ENCODE assay signal across 11 cellular contexts in the genomic region with DNA sequence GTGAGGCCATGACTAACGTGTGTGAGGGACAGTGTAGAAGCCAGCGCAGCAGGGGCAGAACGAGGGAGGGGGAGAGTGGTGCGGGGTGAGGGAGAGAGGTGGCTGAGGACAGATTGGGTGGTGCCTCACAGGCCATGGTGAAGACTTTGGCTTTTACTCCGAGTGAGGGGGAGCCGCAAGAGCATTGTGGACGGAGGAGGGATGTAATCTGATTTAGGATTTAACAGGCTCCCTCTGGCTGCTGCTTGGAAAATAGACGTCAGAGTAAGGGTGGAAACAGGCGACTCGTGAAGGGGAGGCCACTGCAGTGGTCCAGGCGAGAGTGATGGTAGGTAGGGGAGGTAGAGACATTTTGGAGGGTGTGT. TPM values are rescaled to one million over a fixed set of nuclear protein-coding genes. Genes with fewer than 3 reads are reported as not detected.
DNase-seq lines count a peak whose midpoint lies in the region; ATAC-seq and TF ChIP-seq lines count a peak whose summit lies in the region.
"Had no signal": no experiment of that assay in that cellular context is flagged by ENCODE, and none has a peak within 500 bp of the region (broad histone marks: within the 10 kb centered on the region; RNA-seq: fewer than 3 reads in every experiment).

No MANE protein-coding gene starts in this region.

- DNase-seq in NCI-H526 (lab: John Stamatoyannopoulos, UW) (peak; percentile 9 to 37), NCI-H526 treated with DMSO at 0.1 percent for 48 hours (lab: John Stamatoyannopoulos, UW) (no peak), RKO (ENCODE audit: low spot score) (peak; percentile 50), Right ventricle myocardium superior (no peak), smooth muscle cell (lab: John Stamatoyannopoulos, UW; ENCODE audit: unreplicated experiment) (no peak), MG63 (no peak), GF-D8 (lab: John Stamatoyannopoulos, UW) (no peak), middle frontal gyrus (ENCODE audit: extremely low spot score, low spot score) (no peak)
- DNase-seq: activated B cell treated with CpG ODN at 0.5 μM for 24 hours, Karpas-422 had no signal

- no peaks in the 10 kb centered on the region for H4K20me1 ChIP-seq in smooth muscle cell (ENCODE audit: low read depth)

- ATAC-seq in Right ventricle myocardium superior (ENCODE audit: poor library complexity), result peak; percentile 70

- H2AFZ ChIP-seq in smooth muscle cell (ENCODE audit: low read depth), result no peak overlapping the region

- peak overlapping the region; percentile 57 for H3K4me2 ChIP-seq in smooth muscle cell
- H3K4me2 ChIP-seq: BLaER1 had no signal

- H3K9me3 ChIP-seq in smooth muscle cell (replicated peaks; ENCODE audit: low read depth), result no peaks in the 10 kb centered on the region
- no peaks in the 10 kb centered on the region for H3K9me3 ChIP-seq in MG63
- H3K9me3 ChIP-seq: BLaER1 had no signal

- TF ChIP-seq CTCF in smooth muscle cell (IDR thresholded peaks at IDR 0.05; ENCODE audit: borderline replicate concordance, insufficient read depth, poor library complexity, severe bottlenecking), result no peak

- intact Hi-C loops in Right ventricle myocardium superior (cut with DNase I), result no loop called here

- H3F3A ChIP-seq in smooth muscle cell (ENCODE audit: low read depth), result no peaks in the 10 kb centered on the region

- H3K27ac ChIP-seq in smooth muscle cell (ENCODE audit: low read depth), result no peak overlapping the region
- H3K27ac ChIP-seq: BLaER1 had no signal

- H3K4me3 ChIP-seq in smooth muscle cell (no peak overlapping the region), MG63 (no peak overlapping the region)
- H3K4me3 ChIP-seq: BLaER1 had no signal

- no peaks in the 10 kb centered on the region for H3K4me1 ChIP-seq in smooth muscle cell (ENCODE audit: low read depth)
- H3K4me1 ChIP-seq: BLaER1 had no signal

- H3K27me3 ChIP-seq in smooth muscle cell (ENCODE audit: low read depth) (no peaks in the 10 kb centered on the region), MG63 (no peaks in the 10 kb centered on the region)

- WGBS in smooth muscle cell (ENCODE audit: low lambda C conversion rate), result 45% methylated on average over 10 of the region's 11 CpGs

- no peaks in the 10 kb centered on the region for H3K79me2 ChIP-seq in smooth muscle cell (ENCODE audit: low read depth)

- H3K9ac ChIP-seq in smooth muscle cell (ENCODE audit: low read depth), result no peak overlapping the region
- H3K9ac ChIP-seq: BLaER1 had no signal

- H3K36me3 ChIP-seq in smooth muscle cell (ENCODE audit: low read depth), result no peaks in the 10 kb centered on the region
- H3K36me3 ChIP-seq in MG63, result no peaks in the 10 kb centered on the region

RNA-seq across cellular contexts. Expression of a gene that starts 13.0 kb away (rescaled TPM):
- total RNA-seq in Right ventricle myocardium superior (21.9 TPM), smooth muscle cell (2.4 and 3.3 TPM in 2 replicates)
- polyA plus RNA-seq in smooth muscle cell, result 14.5 and 15.6 TPM in 2 replicates
- total RNA-seq in MG63 (2014; rRNA removed; shearing (Covaris generic); ENCODE audit: low replicate concordance), result 3.2 and 7.6 TPM in 2 replicates

RNA-seq across cellular contexts. Expression of a gene that starts 18.1 kb away (rescaled TPM):
- total RNA-seq in Right ventricle myocardium superior (not detected), smooth muscle cell (not detected in 2 replicates)
- not detected in 2 replicates for polyA plus RNA-seq in smooth muscle cell
- not detected in 2 replicates for total RNA-seq in MG63 (2014; rRNA removed; shearing (Covaris generic); ENCODE audit: low replicate concordance)

RNA-seq across cellular contexts. Expression of a gene that starts 20.8 kb away (rescaled TPM):
- not detected for total RNA-seq in Right ventricle myocardium superior
- not detected in 2 replicates for total RNA-seq in smooth muscle cell
- not detected in 2 replicates for polyA plus RNA-seq in smooth muscle cell
- not detected in 2 replicates for total RNA-seq in MG63 (2014; rRNA removed; shearing (Covaris generic); ENCODE audit: low replicate concordance)
- total RNA-seq: activated B cell treated with CpG ODN at 0.5 μM for 24 hours had no signal

RNA-seq across cellular contexts. Expression of a gene that starts 39.2 kb away (rescaled TPM):
- total RNA-seq in Right ventricle myocardium superior, result not detected
- total RNA-seq in smooth muscle cell, result not detected in 2 replicates
- not detected in 2 replicates for polyA plus RNA-seq in smooth muscle cell
- total RNA-seq in MG63 (2014; rRNA removed; shearing (Covaris generic); ENCODE audit: low replicate concordance), result not detected in 2 replicates
- total RNA-seq: activated B cell treated with CpG ODN at 0.5 μM for 24 hours had no signal

RNA-seq across cellular contexts. Expression of a gene that starts 47.4 kb away (rescaled TPM):
- total RNA-seq in Right ventricle myocardium superior, result 10.8 TPM
- 9.3 and 13.8 TPM in 2 replicates for total RNA-seq in smooth muscle cell
- 16.2 and 19.1 TPM in 2 replicates for polyA plus RNA-seq in smooth muscle cell
- total RNA-seq in MG63 (2014; rRNA removed; shearing (Covaris generic); ENCODE audit: low replicate concordance), result 21.2 and 35.2 TPM in 2 replicates

Comparison
In these comparisons a context has a peak if more than half of its experiments do, and no peak if none do; other contexts are left out.
1. DNase-seq: peak in NCI-H526 (2 of 2) and RKO (single experiment); none in NCI-H526 treated with DMSO at 0.1 percent for 48 hours (single experiment), Right ventricle myocardium superior (single experiment), smooth muscle cell (single experiment), MG63 (single experiment), GF-D8 (single experiment) and middle frontal gyrus (single experiment).